24 cellular contexts compared by ENCODE assay signal in genomic region chr5:181134259-181134658, GRCh38. TPM values are rescaled to one million over a fixed set of nuclear protein-coding genes. Genes with fewer than 3 reads are reported as not detected.
"Had no signal": no experiment of that assay in that cellular context is flagged by ENCODE, and none has a peak within 500 bp of the region (broad histone marks: within the 10 kb centered on the region; RNA-seq: fewer than 3 reads in every experiment).

No MANE protein-coding gene starts in this region.

- H3K27ac ChIP-seq: cardiac muscle cell had no signal

- H3K27me3 ChIP-seq: cardiac muscle cell had no signal

- DNase-seq: activated B cell treated with CpG ODN at 0.5 μM for 24 hours; activated CD4-positive, alpha-beta memory T cell treated with anti-CD3 and anti-CD28 coated beads for 36 hours; activated CD4-positive, alpha-beta T cell treated with anti-CD3 and anti-CD28 coated beads, Interleukin-2, amount 10 ng/mL, durations not matched to agents 7 days and 5 days; activated CD8-positive, alpha-beta memory T cell treated with anti-CD3 and anti-CD28 coated beads for 24 hours; activated effector memory CD4-positive, alpha-beta T cell treated with anti-CD3 and anti-CD28 coated beads, Interleukin-2, amount 50 U/mL, for 16 hours; activated naive CD4-positive, alpha-beta T cell treated with Interleukin-2 at 50 U/mL for 16 hours; activated naive CD8-positive, alpha-beta T cell treated with anti-CD3 and anti-CD28 coated beads, Interleukin-2, amount 50 U/mL, for 24 hours; activated T-cell treated with anti-CD3 and anti-CD28 coated beads, Interleukin-2, amount 50 U/mL, for 4 hours; cerebellar nuclear complex; KG1; NCI-H1105 treated with DMSO at 0.1 percent for 48 hours; NCI-H1436 treated with DMSO at 0.1 percent for 48 hours; NCI-H187; NCI-H2081; NCI-H510A treated with DMSO at 0.1 percent for 48 hours; T-helper 17 cell; T-helper 9 cell had no signal

- H3K4me1 Mint-ChIP-seq: activated B cell treated with CpG ODN at 0.5 μM for 24 hours; activated CD4-positive, alpha-beta T cell treated with anti-CD3 and anti-CD28 coated beads, Interleukin-2, amount 10 ng/mL, durations not matched to agents 7 days and 5 days; activated naive CD8-positive, alpha-beta T cell treated with anti-CD3 and anti-CD28 coated beads, Interleukin-2, amount 50 U/mL, for 24 hours; brain had no signal

- FAIRE-seq: astrocyte, colon, TTC549 had no signal

- ATAC-seq: activated naive CD4-positive, alpha-beta T cell treated with anti-CD3 and anti-CD28 coated beads, Interleukin-2, amount 50 U/mL, for 72 hours; activated naive CD8-positive, alpha-beta T cell treated with anti-CD3 and anti-CD28 coated beads, Interleukin-2, amount 50 U/mL, for 24 hours; activated T-cell treated with anti-CD3 and anti-CD28 coated beads, Interleukin-2, amount 50 U/mL, for 4 hours; Right ventricle myocardium inferior; T-helper 17 cell had no signal

- H3K27ac Mint-ChIP-seq: activated B cell treated with CpG ODN at 0.5 μM for 24 hours; activated CD4-positive, alpha-beta memory T cell treated with anti-CD3 and anti-CD28 coated beads for 36 hours; activated CD4-positive, alpha-beta T cell treated with anti-CD3 and anti-CD28 coated beads, Interleukin-2, amount 10 ng/mL, durations not matched to agents 7 days and 5 days; activated naive CD4-positive, alpha-beta T cell treated with anti-CD3 and anti-CD28 coated beads, Interleukin-2, amount 50 U/mL, for 72 hours; activated naive CD8-positive, alpha-beta T cell treated with anti-CD3 and anti-CD28 coated beads, Interleukin-2, amount 50 U/mL, for 24 hours; brain; T-helper 17 cell had no signal

- H3K36me3 ChIP-seq: cardiac muscle cell had no signal

- H3K36me3 Mint-ChIP-seq: activated CD4-positive, alpha-beta memory T cell treated with anti-CD3 and anti-CD28 coated beads for 36 hours; brain had no signal

- H3K4me3 ChIP-seq: cardiac muscle cell had no signal

- H3K4me3 Mint-ChIP-seq: activated B cell treated with CpG ODN at 0.5 μM for 24 hours; activated CD4-positive, alpha-beta memory T cell treated with anti-CD3 and anti-CD28 coated beads for 36 hours; activated CD4-positive, alpha-beta T cell treated with anti-CD3 and anti-CD28 coated beads, Interleukin-2, amount 10 ng/mL, durations not matched to agents 7 days and 5 days; activated naive CD8-positive, alpha-beta T cell treated with anti-CD3 and anti-CD28 coated beads, Interleukin-2, amount 50 U/mL, for 24 hours; activated T-cell treated with anti-CD3 and anti-CD28 coated beads, Interleukin-2, amount 50 U/mL, for 4 hours; brain; T-helper 17 cell had no signal

RNA-seq across cellular contexts. Expression of gene OR2V1, which starts 3.3 kb away (rescaled TPM):
- total RNA-seq: activated B cell treated with CpG ODN at 0.5 μM for 24 hours; activated CD4-positive, alpha-beta memory T cell treated with anti-CD3 and anti-CD28 coated beads for 36 hours; activated CD4-positive, alpha-beta T cell treated with anti-CD3 and anti-CD28 coated beads, Interleukin-2, amount 10 ng/mL, durations not matched to agents 7 days and 5 days; activated naive CD4-positive, alpha-beta T cell treated with anti-CD3 and anti-CD28 coated beads, Interleukin-2, amount 50 U/mL, for 72 hours; activated T-cell treated with anti-CD3 and anti-CD28 coated beads, Interleukin-2, amount 50 U/mL, for 4 hours; astrocyte; cardiac muscle cell; Right ventricle myocardium inferior; T-helper 17 cell had no signal
- polyA plus RNA-seq: cardiac muscle cell had no signal

RNA-seq across cellular contexts. Expression of gene OR2V2, which starts 13.1 kb away (rescaled TPM):
- total RNA-seq: activated B cell treated with CpG ODN at 0.5 μM for 24 hours; activated CD4-positive, alpha-beta memory T cell treated with anti-CD3 and anti-CD28 coated beads for 36 hours; activated CD4-positive, alpha-beta T cell treated with anti-CD3 and anti-CD28 coated beads, Interleukin-2, amount 10 ng/mL, durations not matched to agents 7 days and 5 days; activated naive CD4-positive, alpha-beta T cell treated with anti-CD3 and anti-CD28 coated beads, Interleukin-2, amount 50 U/mL, for 72 hours; activated T-cell treated with anti-CD3 and anti-CD28 coated beads, Interleukin-2, amount 50 U/mL, for 4 hours; astrocyte; cardiac muscle cell; Right ventricle myocardium inferior; T-helper 17 cell had no signal
- polyA plus RNA-seq: cardiac muscle cell had no signal
